8 cellular contexts compared by ENCODE assay signal in genomic region chr16:48611329-48612137, GRCh38. TPM values are rescaled to one million over a fixed set of nuclear protein-coding genes. Genes with fewer than 3 reads are reported as not detected.
A peak's percentile ranks its signal among the peaks of the same experiment; 100 is the strongest.
DNase-seq lines count a peak whose midpoint lies in the region; ATAC-seq and TF ChIP-seq lines count a peak whose summit lies in the region.

No MANE protein-coding gene starts in this region.

- H4K20me1 ChIP-seq in OCI-LY1 (ENCODE audit: insufficient read depth, low read length), result no peaks in the 10 kb centered on the region

- peaks cover 53% of the 10 kb centered on the region for H3K4me1 ChIP-seq in OCI-LY1 (ENCODE audit: insufficient read depth, low read length, severe bottlenecking)
- peaks cover 6 to 12% of the 10 kb centered on the region in 2 donors for H3K4me1 ChIP-seq in lung (ENCODE audit: control insufficient read depth in 2 of 2, insufficient read depth in 2 of 2, low read length in 2 of 2)

- H3F3A ChIP-seq in OCI-LY1 (ENCODE audit: insufficient read depth, low read length), result no peaks in the 10 kb centered on the region

- DNase-seq in NCI-H1417 (lab: John Stamatoyannopoulos, UW) (peak in 2 of 3 experiments; percentile 4 to 35), NCI-H1417 treated with DMSO at 0.1 percent for 48 hours (lab: John Stamatoyannopoulos, UW) (no peak), activated gamma-delta T cell (lab: John Stamatoyannopoulos, UW) (peak; percentile 29), lung (ENCODE audit: low spot score) (no peak), omental fat pad (ENCODE audit: low spot score) (no peak)
- peak; percentile 77 for DNase-seq in stimulated activated naive CD8-positive, alpha-beta T cell treated with anti-CD3 and anti-CD28 coated beads, Interleukin-15, Interleukin-2, amounts not matched to agents 100 U/mL and 50 U/mL, for 24 hours

- H3K36me3 ChIP-seq in OCI-LY1 (ENCODE audit: insufficient read depth, low read length) (no peaks in the 10 kb centered on the region; the same call in 1 of the 2 replicates), lung (ENCODE audit: control insufficient read depth in 2 of 2, insufficient read depth in 2 of 2, low read length in 2 of 2) (no peaks in the 10 kb centered on the region)

- no peak for ATAC-seq in lung (ENCODE audit: insufficient read depth, low FRiP score)
- peak; percentile 70 for ATAC-seq in stimulated activated naive CD8-positive, alpha-beta T cell treated with anti-CD3 and anti-CD28 coated beads, Interleukin-15, Interleukin-2, amounts not matched to agents 100 U/mL and 50 U/mL, for 24 hours
- no peak for ATAC-seq in GM18519 (IDR thresholded peaks at IDR 0.05; ENCODE audit: low FRiP score, unreplicated experiment)
- no peak for ATAC-seq in omental fat pad (ENCODE audit: low FRiP score)

- H3K9ac ChIP-seq in OCI-LY1 (ENCODE audit: low read length), result no peak overlapping the region

- H3K9me3 ChIP-seq in OCI-LY1 (ENCODE audit: low read length), result no peaks in the 10 kb centered on the region
- H3K9me3 ChIP-seq in lung (ENCODE audit: control insufficient read depth in 2 of 2, insufficient read depth in 1 of 2, low read length in 1 of 2), result no peaks in the 10 kb centered on the region

- peak overlapping the region; percentile 9 for H3K27ac ChIP-seq in OCI-LY1 (ENCODE audit: low read depth, low read length, poor library complexity, severe bottlenecking)
- H3K27ac ChIP-seq in lung (ENCODE audit: low read depth in 1 of 2, low read length in 1 of 2), result peak overlapping the region; percentile 27 to 74

- no peaks in the 10 kb centered on the region for H3K9me2 ChIP-seq in OCI-LY1 (ENCODE audit: low read depth, low read length)

- no peak overlapping the region for H2AFZ ChIP-seq in OCI-LY1 (ENCODE audit: low read length)

- H3K27me3 ChIP-seq in OCI-LY1 (ENCODE audit: insufficient read depth, low read length), result no peaks in the 10 kb centered on the region
- no peaks in the 10 kb centered on the region for H3K27me3 ChIP-seq in lung (ENCODE audit: control insufficient read depth, insufficient read depth)

- H3K4me2 ChIP-seq in OCI-LY1 (ENCODE audit: low read length), result no peak overlapping the region

- H3K79me2 ChIP-seq in OCI-LY1 (ENCODE audit: insufficient read depth, low read length), result peaks cover 27% of the 10 kb centered on the region

- H3K4me3 ChIP-seq in OCI-LY1 (ENCODE audit: low read depth, low read length, poor library complexity, severe bottlenecking) (no peak overlapping the region), lung (no peak overlapping the region)

- TF ChIP-seq CTCF in OCI-LY1 (IDR thresholded peaks at IDR 0.05; ENCODE audit: low read length), result no peak
- TF ChIP-seq CTCF in lung (IDR thresholded peaks at IDR 0.05; ENCODE audit: control extremely low read depth, extremely low read depth), result no peak
- TF ChIP-seq CTCF in omental fat pad (IDR thresholded peaks at IDR 0.05), result no peak

- WGBS in lung, 2 donors, result 18 to 41% methylated on average over 5 of the region's 5 CpGs

RNA-seq across cellular contexts. Expression of gene N4BP1, which starts 1.6 kb away (rescaled TPM):
- total RNA-seq in lung, result 10 to 100 TPM; 41.6 to 66.0 TPM
- 10 to 100 TPM; 16.5 to 31.5 TPM for polyA plus RNA-seq in lung
- total RNA-seq in omental fat pad, result 10 to 100 TPM; 19.8 to 44.8 (median 28.2) TPM

Comparison
In these comparisons a context has a peak if more than half of its experiments do, and no peak if none do; other contexts are left out.
1. DNase-seq: peak in NCI-H1417 (2 of 3), activated gamma-delta T cell (single experiment) and stimulated activated naive CD8-positive, alpha-beta T cell treated with anti-CD3 and anti-CD28 coated beads, Interleukin-15, Interleukin-2, amounts not matched to agents 100 U/mL and 50 U/mL, for 24 hours (single experiment); none in NCI-H1417 treated with DMSO at 0.1 percent for 48 hours (single experiment), lung (single experiment) and omental fat pad (single experiment).